Comparison of ENCODE assay signal across 1 cellular context in genomic region chr22:39534092-39534506, GRCh38.
TF ChIP-seq lines count a peak whose summit lies in the region.

No MANE protein-coding gene starts in this region.

TF ChIP-seq in HepG2, 621 proteins besides CTCF, POLR2A, EP300 and RAD21 (continued from another document and continues in another):
- TF ChIP-seq PITX1 (CRISPR knock-in tag; IDR thresholded peaks at IDR 0.05) (0 out of 2 replicates have a peak, but pooled peaks have one; percentile 35), JDP2 (CRISPR knock-in tag; IDR thresholded peaks at IDR 0.05; ENCODE audit: borderline replicate concordance) (no peak), ZNF777 (CRISPR knock-in tag; IDR thresholded peaks at IDR 0.05) (0 out of 2 replicates have a peak, but pooled peaks have one; percentile 19), RNF2 (conservative IDR thresholded peaks at IDR 0.05; ENCODE audit: low read depth) (no peak), RXRA (CRISPR knock-in tag; IDR thresholded peaks at IDR 0.05) (no peak), MIER2 (CRISPR knock-in tag; IDR thresholded peaks at IDR 0.05) (no peak), ZNF317 (CRISPR knock-in tag; IDR thresholded peaks at IDR 0.05) (no peak; the same call in 1 of the 2 replicates), ZBTB38 (CRISPR knock-in tag; IDR thresholded peaks at IDR 0.05) (peak; percentile 19; the same call in 1 of the 2 replicates), TFDP1 (CRISPR knock-in tag; IDR thresholded peaks at IDR 0.05; ENCODE audit: borderline replicate concordance) (no peak), HNRNPK (IDR thresholded peaks at IDR 0.05; ENCODE audit: low read depth, low read length, poor library complexity, severe bottlenecking) (no peak), HNF4A (CRISPR knock-in tag; IDR thresholded peaks at IDR 0.05) (no peak), SAP130 (CRISPR knock-in tag; IDR thresholded peaks at IDR 0.05; ENCODE audit: low read depth) (0 out of 2 replicates have a peak, but pooled peaks have one; percentile 54), ZNF33B (CRISPR knock-in tag; IDR thresholded peaks at IDR 0.05) (no peak), PRPF4 (IDR thresholded peaks at IDR 0.05; ENCODE audit: low read depth, low read length, poor library complexity, severe bottlenecking) (no peak), SIX1 (CRISPR knock-in tag; IDR thresholded peaks at IDR 0.05; ENCODE audit: borderline replicate concordance) (no peak), SP1 (IDR thresholded peaks at IDR 0.05) (no peak), SP1 (CRISPR knock-in tag; IDR thresholded peaks at IDR 0.05) (0 out of 2 replicates have a peak, but pooled peaks have one; percentile 39), STAG1 (CRISPR knock-in tag; IDR thresholded peaks at IDR 0.05) (peak; percentile 51), NONO (IDR thresholded peaks at IDR 0.05) (no peak), NONO (CRISPR knock-in tag; conservative IDR thresholded peaks at IDR 0.05) (0 out of 2 replicates have a peak, but pooled peaks have one; percentile 54), KIAA2018 (CRISPR knock-in tag; IDR thresholded peaks at IDR 0.05; ENCODE audit: borderline replicate concordance) (no peak), TEAD2 (CRISPR knock-in tag; IDR thresholded peaks at IDR 0.05) (no peak), ZFP37 (CRISPR knock-in tag; IDR thresholded peaks at IDR 0.05; ENCODE audit: borderline replicate concordance) (peak; percentile 52; the same call in 1 of the 2 replicates), CHCHD3 (CRISPR knock-in tag; IDR thresholded peaks at IDR 0.05) (no peak), TP53 (CRISPR knock-in tag; conservative IDR thresholded peaks at IDR 0.05) (no peak), ZNF747 (CRISPR knock-in tag; IDR thresholded peaks at IDR 0.05; ENCODE audit: borderline replicate concordance) (no peak; the same call in 1 of the 2 replicates), GZF1 (CRISPR knock-in tag; IDR thresholded peaks at IDR 0.05) (no peak), TBX2 (CRISPR knock-in tag; IDR thresholded peaks at IDR 0.05; ENCODE audit: borderline replicate concordance) (no peak; the same call in 1 of the 2 replicates), ZNF850 (CRISPR knock-in tag; conservative IDR thresholded peaks at IDR 0.05) (no peak), ZBTB1 (CRISPR knock-in tag; IDR thresholded peaks at IDR 0.05; ENCODE audit: borderline replicate concordance) (no peak), ZGPAT (CRISPR knock-in tag; IDR thresholded peaks at IDR 0.05) (0 out of 2 replicates have a peak, but pooled peaks have one; percentile 3), ZNF441 (CRISPR knock-in tag; IDR thresholded peaks at IDR 0.05; ENCODE audit: borderline replicate concordance) (no peak), ISL2 (CRISPR knock-in tag; IDR thresholded peaks at IDR 0.05) (no peak), ZFP1 (CRISPR knock-in tag; IDR thresholded peaks at IDR 0.05) (no peak), TSC22D2 (CRISPR knock-in tag; IDR thresholded peaks at IDR 0.05; ENCODE audit: borderline replicate concordance) (no peak), KAT8 (CRISPR knock-in tag; IDR thresholded peaks at IDR 0.05) (no peak; the same call in 1 of the 2 replicates), HNRNPH1 (optimal IDR thresholded peaks at IDR 0.05; ENCODE audit: low read depth, low read length) (no peak), ZSCAN30 (CRISPR knock-in tag; IDR thresholded peaks at IDR 0.05) (no peak), HOXA5 (CRISPR knock-in tag; IDR thresholded peaks at IDR 0.05) (no peak), SRSF9 (IDR thresholded peaks at IDR 0.05; ENCODE audit: borderline replicate concordance, insufficient read depth, low read depth, low read length, poor library complexity, severe bottlenecking) (no peak), ZNF292 (CRISPR knock-in tag; IDR thresholded peaks at IDR 0.05; ENCODE audit: borderline replicate concordance, low read depth) (no peak), ZFP91 (CRISPR knock-in tag; IDR thresholded peaks at IDR 0.05; ENCODE audit: borderline replicate concordance) (0 out of 2 replicates have a peak, but pooled peaks have one; percentile 25)
- TF ChIP-seq, protein P1, sequence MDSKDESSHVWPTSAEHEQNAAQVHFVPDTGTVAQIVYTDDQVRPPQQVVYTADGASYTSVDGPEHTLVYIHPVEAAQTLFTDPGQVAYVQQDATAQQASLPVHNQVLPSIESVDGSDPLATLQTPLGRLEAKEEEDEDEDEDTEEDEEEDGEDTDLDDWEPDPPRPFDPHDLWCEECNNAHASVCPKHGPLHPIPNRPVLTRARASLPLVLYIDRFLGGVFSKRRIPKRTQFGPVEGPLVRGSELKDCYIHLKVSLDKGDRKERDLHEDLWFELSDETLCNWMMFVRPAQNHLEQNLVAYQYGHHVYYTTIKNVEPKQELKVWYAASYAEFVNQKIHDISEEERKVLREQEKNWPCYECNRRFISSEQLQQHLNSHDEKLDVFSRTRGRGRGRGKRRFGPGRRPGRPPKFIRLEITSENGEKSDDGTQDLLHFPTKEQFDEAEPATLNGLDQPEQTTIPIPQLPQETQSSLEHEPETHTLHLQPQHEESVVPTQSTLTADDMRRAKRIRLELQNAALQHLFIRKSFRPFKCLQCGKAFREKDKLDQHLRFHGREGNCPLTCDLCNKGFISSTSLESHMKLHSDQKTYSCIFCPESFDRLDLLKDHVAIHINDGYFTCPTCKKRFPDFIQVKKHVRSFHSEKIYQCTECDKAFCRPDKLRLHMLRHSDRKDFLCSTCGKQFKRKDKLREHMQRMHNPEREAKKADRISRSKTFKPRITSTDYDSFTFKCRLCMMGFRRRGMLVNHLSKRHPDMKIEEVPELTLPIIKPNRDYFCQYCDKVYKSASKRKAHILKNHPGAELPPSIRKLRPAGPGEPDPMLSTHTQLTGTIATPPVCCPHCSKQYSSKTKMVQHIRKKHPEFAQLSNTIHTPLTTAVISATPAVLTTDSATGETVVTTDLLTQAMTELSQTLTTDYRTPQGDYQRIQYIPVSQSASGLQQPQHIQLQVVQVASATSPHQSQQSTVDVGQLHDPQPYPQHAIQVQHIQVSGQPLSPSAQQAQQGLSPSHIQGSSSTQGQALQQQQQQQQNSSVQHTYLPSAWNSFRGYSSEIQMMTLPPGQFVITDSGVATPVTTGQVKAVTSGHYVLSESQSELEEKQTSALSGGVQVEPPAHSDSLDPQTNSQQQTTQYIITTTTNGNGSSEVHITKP (CRISPR knock-in tag; IDR thresholded peaks at IDR 0.05; ENCODE audit: low read depth), result peak; percentile 3; the same call in 1 of the 2 replicates
- TF ChIP-seq, protein P2, sequence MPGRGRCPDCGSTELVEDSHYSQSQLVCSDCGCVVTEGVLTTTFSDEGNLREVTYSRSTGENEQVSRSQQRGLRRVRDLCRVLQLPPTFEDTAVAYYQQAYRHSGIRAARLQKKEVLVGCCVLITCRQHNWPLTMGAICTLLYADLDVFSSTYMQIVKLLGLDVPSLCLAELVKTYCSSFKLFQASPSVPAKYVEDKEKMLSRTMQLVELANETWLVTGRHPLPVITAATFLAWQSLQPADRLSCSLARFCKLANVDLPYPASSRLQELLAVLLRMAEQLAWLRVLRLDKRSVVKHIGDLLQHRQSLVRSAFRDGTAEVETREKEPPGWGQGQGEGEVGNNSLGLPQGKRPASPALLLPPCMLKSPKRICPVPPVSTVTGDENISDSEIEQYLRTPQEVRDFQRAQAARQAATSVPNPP (CRISPR knock-in tag; IDR thresholded peaks at IDR 0.05), result no peak
- TF ChIP-seq, protein P3, sequence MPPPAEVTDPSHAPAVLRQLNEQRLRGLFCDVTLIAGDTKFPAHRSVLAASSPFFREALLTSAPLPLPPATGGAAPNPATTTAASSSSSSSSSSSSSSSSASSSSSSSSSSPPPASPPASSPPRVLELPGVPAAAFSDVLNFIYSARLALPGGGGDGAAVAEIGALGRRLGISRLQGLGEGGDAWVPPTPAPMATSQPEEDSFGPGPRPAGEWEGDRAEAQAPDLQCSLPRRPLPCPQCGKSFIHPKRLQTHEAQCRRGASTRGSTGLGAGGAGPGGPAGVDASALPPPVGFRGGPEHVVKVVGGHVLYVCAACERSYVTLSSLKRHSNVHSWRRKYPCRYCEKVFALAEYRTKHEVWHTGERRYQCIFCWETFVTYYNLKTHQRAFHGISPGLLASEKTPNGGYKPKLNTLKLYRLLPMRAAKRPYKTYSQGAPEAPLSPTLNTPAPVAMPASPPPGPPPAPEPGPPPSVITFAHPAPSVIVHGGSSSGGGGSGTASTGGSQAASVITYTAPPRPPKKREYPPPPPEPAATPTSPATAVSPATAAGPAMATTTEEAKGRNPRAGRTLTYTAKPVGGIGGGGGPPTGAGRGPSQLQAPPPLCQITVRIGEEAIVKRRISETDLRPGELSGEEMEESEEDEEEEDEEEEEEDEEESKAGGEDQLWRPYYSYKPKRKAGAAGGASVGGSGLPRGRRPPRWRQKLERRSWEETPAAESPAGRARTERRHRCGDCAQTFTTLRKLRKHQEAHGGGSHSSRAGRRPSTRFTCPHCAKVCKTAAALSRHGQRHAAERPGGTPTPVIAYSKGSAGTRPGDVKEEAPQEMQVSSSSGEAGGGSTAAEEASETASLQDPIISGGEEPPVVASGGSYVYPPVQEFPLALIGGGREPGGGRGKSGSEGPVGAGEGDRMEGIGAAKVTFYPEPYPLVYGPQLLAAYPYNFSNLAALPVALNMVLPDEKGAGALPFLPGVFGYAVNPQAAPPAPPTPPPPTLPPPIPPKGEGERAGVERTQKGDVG (CRISPR knock-in tag; IDR thresholded peaks at IDR 0.05; ENCODE audit: borderline replicate concordance), result no peak
